8 cellular contexts compared by ENCODE assay signal in genomic region chrX:48957477-48957826, GRCh38. TPM values are rescaled to one million over a fixed set of nuclear protein-coding genes. Genes with fewer than 3 reads are reported as not detected.
A peak's percentile ranks its signal among the peaks of the same experiment; 100 is the strongest.
DNase-seq lines count a peak whose midpoint lies in the region; ATAC-seq, FAIRE-seq and TF ChIP-seq lines count a peak whose summit lies in the region.

TSS of gene OTUD5 (minus strand) at chrX:48957607. CDS start at chrX:48957570, 37 bp downstream.

- no peak for FAIRE-seq in urothelium cell line (lab: Jason Lieb, UNC)

- H3K27me3 ChIP-seq in Panc1 (ENCODE audit: control insufficient read depth, insufficient read depth, low read length) (no peaks in the 10 kb centered on the region), heart right ventricle (no peaks in the 10 kb centered on the region), prostate gland (replicated peaks; ENCODE audit: insufficient read depth) (no peaks in the 10 kb centered on the region)

- no peak for TF ChIP-seq POLR2A in prostate gland (IDR thresholded peaks at IDR 0.05)

- ATAC-seq in GM19035 (IDR thresholded peaks at IDR 0.05; ENCODE audit: unreplicated experiment) (peak; percentile 27), HG03378 (IDR thresholded peaks at IDR 0.05; ENCODE audit: unreplicated experiment) (peak; percentile 25), Panc1 (peak; percentile 71), heart right ventricle (peak in 4 of 8 donors; percentile 16 to 51 (median 30))

- CTCF ChIA-PET in Panc1 (lab: Charles Lee) = no interaction called here
- CTCF ChIA-PET in activated naive CD4-positive, alpha-beta T cell treated with anti-CD3 and anti-CD28 coated beads, Interleukin-2, amount 10 ng/mL, durations not matched to agents 7 days and 5 days (lab: Charles Lee) = interaction anchor here (1.1 kb wide), 1 partner anchor 11 kb away, joined by 6 read pairs; no protein-coding TSS in a partner anchor

- H3K27ac ChIP-seq in Panc1 (ENCODE audit: low read length) (peak within 1 kb of the TSS; percentile 87), heart right ventricle (peak within 1 kb of the TSS; percentile 75 to 99 (median 95)), prostate gland (peak within 1 kb of the TSS; percentile 93 to 95)

- H3K36me3 ChIP-seq in Panc1 (ENCODE audit: control insufficient read depth, insufficient read depth, low read length) (no peaks in the 10 kb centered on the region), heart right ventricle (peaks cover 0 to 23% (median 0%) of the 10 kb centered on the region in 9 donors), prostate gland (no peaks in the 10 kb centered on the region)

- no peak for DNase-seq in AG10803 (ENCODE audit: low read depth)
- DNase-seq in Panc1 (ENCODE audit: low read depth, low spot score) = no peak
- DNase-seq in activated naive CD4-positive, alpha-beta T cell treated with anti-CD3 and anti-CD28 coated beads, Interleukin-2, amount 10 ng/mL, durations not matched to agents 7 days and 5 days = peak; percentile 78
- peak; percentile 54 to 61 for DNase-seq in heart right ventricle
- DNase-seq in prostate gland (ENCODE audit: low spot score) = no peak
- DNase-seq in urothelium cell line (ENCODE audit: low spot score) = peak; percentile 72

- H3K4me3 ChIP-seq in AG10803 (ENCODE audit: low read length) = peak within 1 kb of the TSS; percentile 79
- H3K4me3 ChIP-seq in Panc1 (ENCODE audit: low read depth in 2 of 2, low read length in 2 of 2) = peak within 1 kb of the TSS; percentile 72 to 79
- peak within 1 kb of the TSS; percentile 32 to 72 (median 64) for H3K4me3 ChIP-seq in heart right ventricle
- peak within 1 kb of the TSS; percentile 52 to 53 for H3K4me3 ChIP-seq in prostate gland

- peaks cover 59% of the 10 kb centered on the region for H3K4me1 Mint-ChIP-seq in activated naive CD4-positive, alpha-beta T cell treated with anti-CD3 and anti-CD28 coated beads, Interleukin-2, amount 10 ng/mL, durations not matched to agents 7 days and 5 days

- WGBS in heart right ventricle, 2 donors = 0% methylated on average over 5 to 49 of the region's 53 CpGs
- under 1% methylated on average over 27 of the region's 53 CpGs for WGBS in prostate gland

- H3K27ac Mint-ChIP-seq in activated naive CD4-positive, alpha-beta T cell treated with anti-CD3 and anti-CD28 coated beads, Interleukin-2, amount 10 ng/mL, durations not matched to agents 7 days and 5 days = peak within 1 kb of the TSS; percentile 100

- POLR2A ChIA-PET in Panc1 (lab: Charles Lee) = interaction anchor here (0.6 to 1.6 kb wide), 2 partner anchors 85 to 247 kb away, joined by 6 to 7 read pairs; partner anchors contain the start of gene TFE3

- in situ Hi-C loops in Panc1 (cut with HindIII; ENCODE audit: low pct_unique_long_range_greater_than_20kb, low sequenced_read_pairs) = no loop called here

- H3K4me1 ChIP-seq in Panc1 (ENCODE audit: control insufficient read depth, insufficient read depth, low read length) = peaks cover 13% of the 10 kb centered on the region
- H3K4me1 ChIP-seq in heart right ventricle = peaks cover 0 to 57% (median 31%) of the 10 kb centered on the region in 9 donors
- no peaks in the 10 kb centered on the region for H3K4me1 ChIP-seq in prostate gland (replicated peaks)

- H3K4me3 Mint-ChIP-seq in activated naive CD4-positive, alpha-beta T cell treated with anti-CD3 and anti-CD28 coated beads, Interleukin-2, amount 10 ng/mL, durations not matched to agents 7 days and 5 days = peak within 1 kb of the TSS; percentile 98

- intact Hi-C loops in Panc1 (cut with micrococcal nuclease; ENCODE audit: unreplicated experiment) (no loop called here), heart right ventricle (cut with DNase I) (loop anchor here in 1 of 10 donors (10.0 kb wide), 1 partner anchor 87 kb away; the partner anchor contains the start of gene TFE3), prostate gland (cut with DNase I) (loop anchor here (5.0 kb wide), 1 partner anchor 60 kb away; the partner anchor contains the start of genes PQBP1 and TIMM17B)

- H3K36me3 Mint-ChIP-seq in activated naive CD4-positive, alpha-beta T cell treated with anti-CD3 and anti-CD28 coated beads, Interleukin-2, amount 10 ng/mL, durations not matched to agents 7 days and 5 days = peaks cover 19% of the 10 kb centered on the region

- no peak for TF ChIP-seq CTCF in AG10803 (conservative IDR thresholded peaks at IDR 0.05; ENCODE audit: low read length)
- TF ChIP-seq CTCF in Panc1 (IDR thresholded peaks at IDR 0.05) = no peak
- no peak for TF ChIP-seq CTCF in heart right ventricle (IDR thresholded peaks at IDR 0.05)
- no peak for TF ChIP-seq CTCF in prostate gland (IDR thresholded peaks at IDR 0.05)

- no peaks in the 10 kb centered on the region for H3K9me3 Mint-ChIP-seq in activated naive CD4-positive, alpha-beta T cell treated with anti-CD3 and anti-CD28 coated beads, Interleukin-2, amount 10 ng/mL, durations not matched to agents 7 days and 5 days

- no peaks in the 10 kb centered on the region for H3K9me3 ChIP-seq in Panc1 (ENCODE audit: control insufficient read depth, insufficient read depth, low read depth, low read length)
- peaks cover 0 to 11% (median 0%) of the 10 kb centered on the region in 11 donors for H3K9me3 ChIP-seq in heart right ventricle
- no peaks in the 10 kb centered on the region for H3K9me3 ChIP-seq in prostate gland

- BruUV-seq in Panc1 (replicated peaks; lab: Mats Ljungman, UMichigan) = no TSS peak

- peaks cover 3% of the 10 kb centered on the region for H3K27me3 Mint-ChIP-seq in activated naive CD4-positive, alpha-beta T cell treated with anti-CD3 and anti-CD28 coated beads, Interleukin-2, amount 10 ng/mL, durations not matched to agents 7 days and 5 days

RNA-seq across cellular contexts. Expression of gene OTUD5, which starts in this region (rescaled TPM):
- total RNA-seq in Panc1 (2021; ENCODE audit: unreplicated experiment) (59.5 TPM), heart right ventricle (10 to 100 TPM; 17.9 to 27.3 (median 24.7) TPM), prostate gland (10 to 100 TPM; 44.1 to 84.2 TPM)
- 102 TPM for polyA plus RNA-seq in Panc1 (2012; ENCODE audit: insufficient read length)
- 10 to 100 TPM; 25.4 to 26.6 TPM for polyA plus RNA-seq in heart right ventricle

Comparison
In these comparisons a context has a peak if more than half of its experiments do, and no peak if none do; other contexts are left out.
1. DNase-seq: peak in activated naive CD4-positive, alpha-beta T cell treated with anti-CD3 and anti-CD28 coated beads, Interleukin-2, amount 10 ng/mL, durations not matched to agents 7 days and 5 days (single experiment), heart right ventricle (2 of 2) and urothelium cell line (single experiment); none in AG10803 (single experiment), Panc1 (single experiment) and prostate gland (single experiment).
2. Peak in every context shown above with its lines, with median percentiles within 50 percentile points of each other: H3K4me3 ChIP-seq and H3K27ac ChIP-seq.